ENCODE assay signal across 20 cellular contexts in genomic region chr21:37139902-37140301, GRCh38.
A peak's percentile ranks its signal among the peaks of the same experiment; 100 is the strongest.
DNase-seq lines count a peak whose midpoint lies in the region; ATAC-seq, FAIRE-seq and TF ChIP-seq lines count a peak whose summit lies in the region.
"Had no signal": no experiment of that assay in that cellular context is flagged by ENCODE, and none has a peak within 500 bp of the region (broad histone marks: within the 10 kb centered on the region; RNA-seq: fewer than 3 reads in every experiment).

No MANE protein-coding gene starts in this region.

- peaks cover 23% of the 10 kb centered on the region; the same call in 2 of the 3 replicates for H3K36me3 Mint-ChIP-seq in GM23338 (ENCODE audit: low read depth)

- H3K9me2 ChIP-seq in GM23338 (ENCODE audit: insufficient read depth), result no peaks in the 10 kb centered on the region

- H4K20me1 ChIP-seq in GM23338 (replicated peaks; ENCODE audit: insufficient read depth) (no peaks in the 10 kb centered on the region), fibroblast of lung (ENCODE audit: control insufficient read depth, extremely low read depth, insufficient read depth, low read length) (no peaks in the 10 kb centered on the region)

- H3K4me1 Mint-ChIP-seq in GM23338, result peaks cover 4% of the 10 kb centered on the region; the same call in 2 of the 3 replicates
- H3K4me1 Mint-ChIP-seq: stimulated activated naive B cell treated with anti-CD40 and anti-IgM and Interleukin-4, amounts not matched to agents 10 μg/mL and 1 μg/mL and 100 μg/mL, for 72 hours had no signal

- H3K4me2 ChIP-seq in GM23338, result no peak overlapping the region
- H3K4me2 ChIP-seq in fibroblast of lung (ENCODE audit: extremely low read depth, insufficient read depth, low read length), result no peak overlapping the region

- H3K36me3 ChIP-seq in GM23338 (ENCODE audit: insufficient read depth) (no peaks in the 10 kb centered on the region), SK-N-MC (ENCODE audit: insufficient read depth, low read length) (peaks cover 53% of the 10 kb centered on the region), fibroblast of lung (ENCODE audit: control insufficient read depth, insufficient read depth, low read length) (peaks cover 5% of the 10 kb centered on the region)

- H3K9ac ChIP-seq in SK-N-MC (ENCODE audit: insufficient read length) (no peak overlapping the region), fibroblast of lung (ENCODE audit: insufficient read depth, low read length) (no peak overlapping the region)

- H3K27me3 ChIP-seq in GM23338 (ENCODE audit: insufficient read depth) (no peaks in the 10 kb centered on the region), fibroblast of lung (ENCODE audit: control insufficient read depth, insufficient read depth, low read length) (no peaks in the 10 kb centered on the region)
- H3K27me3 ChIP-seq: esophagus muscularis mucosa, upper lobe of right lung had no signal

- no peaks in the 10 kb centered on the region for H3K4me1 ChIP-seq in GM23338 (ENCODE audit: insufficient read depth)
- peaks cover 6% of the 10 kb centered on the region for H3K4me1 ChIP-seq in fibroblast of lung (ENCODE audit: control insufficient read depth, extremely low read depth, insufficient read depth, low read length)
- H3K4me1 ChIP-seq: esophagus muscularis mucosa, upper lobe of right lung had no signal

- no peaks in the 10 kb centered on the region for H3K79me2 ChIP-seq in GM23338 (replicated peaks; ENCODE audit: insufficient read depth)
- H3K79me2 ChIP-seq in fibroblast of lung (ENCODE audit: control insufficient read depth, insufficient read depth, low read length), result no peaks in the 10 kb centered on the region

- no peak for FAIRE-seq in urothelium cell line (lab: Jason Lieb, UNC)
- FAIRE-seq: RCC 7860 had no signal

- H2AFZ ChIP-seq in GM23338 (no peak overlapping the region), fibroblast of lung (ENCODE audit: low read length) (no peak overlapping the region)

- H3K9me3 ChIP-seq in SK-N-MC (ENCODE audit: low read depth, low read length), result peaks cover 13% of the 10 kb centered on the region
- H3K9me3 ChIP-seq in fibroblast of lung (ENCODE audit: control insufficient read depth, insufficient read depth, low read depth, low read length), result no peaks in the 10 kb centered on the region
- H3K9me3 ChIP-seq: esophagus muscularis mucosa, upper lobe of right lung had no signal

- H3F3A ChIP-seq in GM23338 (replicated peaks; ENCODE audit: low read depth), result no peaks in the 10 kb centered on the region

- DNase-seq in GM23338 (ENCODE audit: low spot score) (peak; percentile 30), SK-N-MC (ENCODE audit: low read depth, low spot score) (peak; percentile 64), fibroblast of lung (ENCODE audit: low read depth in 2 of 2) (peak; percentile 77 to 89), retinal pigment epithelial cell (ENCODE audit: low read depth) (peak; percentile 97), medulla oblongata (ENCODE audit: extremely low spot score) (no peak), urothelium cell line (ENCODE audit: low spot score) (no peak), NCI-H2171 treated with DMSO at 0.1 percent for 48 hours (lab: John Stamatoyannopoulos, UW) (no peak), kidney glomerular epithelial cell (lab: John Stamatoyannopoulos, UW) (no peak)
- DNase-seq: activated CD4-positive, alpha-beta T cell treated with anti-CD3 and anti-CD28 coated beads for 4 hours; activated naive CD8-positive, alpha-beta T cell treated with anti-CD3 and anti-CD28 coated beads, Interleukin-2, amount 10 ng/mL, durations not matched to agents 7 days and 5 days; Karpas-422; NCI-H146; NCI-H524; stimulated activated naive B cell treated with anti-CD40 and anti-IgM and Interleukin-4, amounts not matched to agents 10 μg/mL and 1 μg/mL and 100 μg/mL, for 72 hours; upper lobe of right lung had no signal

- peak; percentile 39; the same call in 1 of the 3 replicates for ATAC-seq in GM23338
- ATAC-seq: stimulated activated naive B cell treated with anti-CD40 and anti-IgM and Interleukin-4, amounts not matched to agents 10 μg/mL and 1 μg/mL and 100 μg/mL, for 72 hours; upper lobe of right lung had no signal

- peak overlapping the region; percentile 12; the same call in 1 of the 2 replicates for H3K27ac Mint-ChIP-seq in GM23338
- H3K27ac Mint-ChIP-seq: activated naive CD8-positive, alpha-beta T cell treated with anti-CD3 and anti-CD28 coated beads, Interleukin-2, amount 10 ng/mL, durations not matched to agents 7 days and 5 days; dendritic cell treated with granulocyte-macrophage colony-stimulating factor and Interleukin-4, amounts not matched to agents 40 ng/mL and 50 ng/mL, for 4 days; stimulated activated naive B cell treated with anti-CD40 and anti-IgM and Interleukin-4, amounts not matched to agents 10 μg/mL and 1 μg/mL and 100 μg/mL, for 72 hours had no signal

- H3K27me3 Mint-ChIP-seq in GM23338 (ENCODE audit: insufficient read depth, low read depth, poor library complexity), result no peaks in the 10 kb centered on the region
- H3K27me3 Mint-ChIP-seq: activated naive CD8-positive, alpha-beta T cell treated with anti-CD3 and anti-CD28 coated beads, Interleukin-2, amount 10 ng/mL, durations not matched to agents 7 days and 5 days; dendritic cell treated with granulocyte-macrophage colony-stimulating factor and Interleukin-4, amounts not matched to agents 40 ng/mL and 50 ng/mL, for 4 days; stimulated activated naive B cell treated with anti-CD40 and anti-IgM and Interleukin-4, amounts not matched to agents 10 μg/mL and 1 μg/mL and 100 μg/mL, for 72 hours had no signal

- H3K9me3 Mint-ChIP-seq in GM23338, result no peaks in the 10 kb centered on the region; the same call in 2 of the 3 replicates
- H3K9me3 Mint-ChIP-seq: activated naive CD8-positive, alpha-beta T cell treated with anti-CD3 and anti-CD28 coated beads, Interleukin-2, amount 10 ng/mL, durations not matched to agents 7 days and 5 days; dendritic cell treated with granulocyte-macrophage colony-stimulating factor and Interleukin-4, amounts not matched to agents 40 ng/mL and 50 ng/mL, for 4 days; stimulated activated naive B cell treated with anti-CD40 and anti-IgM and Interleukin-4, amounts not matched to agents 10 μg/mL and 1 μg/mL and 100 μg/mL, for 72 hours had no signal

- H3K27ac ChIP-seq in GM23338 (ENCODE audit: low read depth) (no peak overlapping the region), SK-N-MC (peak overlapping the region; percentile 91), fibroblast of lung (ENCODE audit: insufficient read depth, low read length) (peak overlapping the region; percentile 16)
- H3K27ac ChIP-seq: esophagus muscularis mucosa, skin epidermis, upper lobe of right lung had no signal

- H3K4me3 ChIP-seq in GM23338 (no peak overlapping the region), SK-N-MC (peak overlapping the region; percentile 4), fibroblast of lung (replicated peaks in 1 of 4; ENCODE audit: control extremely low read depth in 1 of 4, insufficient read depth in 1 of 4, low read depth in 3 of 4, low read length in 4 of 4) (no peak overlapping the region), retinal pigment epithelial cell (ENCODE audit: low read length) (no peak overlapping the region)
- H3K4me3 ChIP-seq: esophagus muscularis mucosa, lung, skin epidermis, upper lobe of right lung had no signal

- no peak for TF ChIP-seq CTCF in GM23338 (conservative IDR thresholded peaks at IDR 0.05; ENCODE audit: low read depth in 2 of 2)
- TF ChIP-seq CTCF in fibroblast of lung (conservative IDR thresholded peaks at IDR 0.05 in 1 of 2, IDR thresholded peaks at IDR 0.05 in 1 of 2; ENCODE audit: low read depth in 1 of 2, low read length in 2 of 2), result no peak
- no peak for TF ChIP-seq CTCF in retinal pigment epithelial cell (conservative IDR thresholded peaks at IDR 0.05; ENCODE audit: low read depth, low read length)

- no peak overlapping the region for H3K4me3 Mint-ChIP-seq in GM23338
- H3K4me3 Mint-ChIP-seq: activated naive CD8-positive, alpha-beta T cell treated with anti-CD3 and anti-CD28 coated beads, Interleukin-2, amount 10 ng/mL, durations not matched to agents 7 days and 5 days; dendritic cell treated with granulocyte-macrophage colony-stimulating factor and Interleukin-4, amounts not matched to agents 40 ng/mL and 50 ng/mL, for 4 days; stimulated activated naive B cell treated with anti-CD40 and anti-IgM and Interleukin-4, amounts not matched to agents 10 μg/mL and 1 μg/mL and 100 μg/mL, for 72 hours had no signal

TF ChIP-seq in GM23338, 12 proteins besides CTCF, POLR2A, EP300 and RAD21 (continues in another document):
- TF ChIP-seq EZH2phosphoT487 (IDR thresholded peaks at IDR 0.05; ENCODE audit: unreplicated experiment) (no peak), EZH2 (IDR thresholded peaks at IDR 0.05; ENCODE audit: low read depth, unreplicated experiment) (no peak), POLR2AphosphoS5 (IDR thresholded peaks at IDR 0.05; ENCODE audit: low read depth) (no peak), STAT1 (IDR thresholded peaks at IDR 0.05; ENCODE audit: unreplicated experiment) (no peak), NANOG (IDR thresholded peaks at IDR 0.05; ENCODE audit: borderline replicate concordance) (no peak)

Comparison
In these comparisons a context has a peak if more than half of its experiments do, and no peak if none do; other contexts are left out.
1. DNase-seq: peak in GM23338 (single experiment), SK-N-MC (single experiment), fibroblast of lung (2 of 2) and retinal pigment epithelial cell (single experiment); none in medulla oblongata (single experiment), urothelium cell line (single experiment), NCI-H2171 treated with DMSO at 0.1 percent for 48 hours (single experiment) and kidney glomerular epithelial cell (single experiment).